ENCODE assay signal across 8 cellular contexts in genomic region chrX:19091596-19091995, GRCh38.
"Had no signal": no experiment of that assay in that cellular context is flagged by ENCODE, and none has a peak within 500 bp of the region (broad histone marks: within the 10 kb centered on the region; RNA-seq: fewer than 3 reads in every experiment).

No MANE protein-coding gene starts in this region.

- H3K4me1 Mint-ChIP-seq: GM23338, H9 had no signal

- FAIRE-seq: H1, H54 had no signal

- H3K4me3 Mint-ChIP-seq: GM23338, H9 had no signal

- H3K4me2 ChIP-seq: GM23338 had no signal

- ATAC-seq: GM23338 had no signal

- H3K27ac Mint-ChIP-seq: GM23338, H9 had no signal

- H3K27ac ChIP-seq: HL-60 had no signal

- H2AFZ ChIP-seq: GM23338 had no signal

- DNase-seq: H9, HCEC 1CT, IMR-90, KBM-7 had no signal

- H3K4me3 ChIP-seq: GM23338 had no signal
